Comparison of ENCODE assay signal across 1 cellular context in genomic region chr9:133121200-133122166, GRCh38.
TF ChIP-seq lines count a peak whose summit lies in the region.

RALGDS (minus strand) TSS chr9:133121240; CDS start chr9:133121154, 86 bp downstream.

TF ChIP-seq in GM12878, 131 proteins besides CTCF, POLR2A, EP300 and RAD21 (continued from another document and continues in another):
- TF ChIP-seq ZBED1 (IDR thresholded peaks at IDR 0.05; ENCODE audit: borderline replicate concordance) (no peak), ZNF622 (IDR thresholded peaks at IDR 0.05) (no peak), HDAC2 (IDR thresholded peaks at IDR 0.05) (no peak), RBBP5 (conservative IDR thresholded peaks at IDR 0.05) (no peak), ZNF207 (IDR thresholded peaks at IDR 0.05; ENCODE audit: borderline replicate concordance) (peak; percentile 34; the same call in 1 of the 2 replicates), ATF2 (IDR thresholded peaks at IDR 0.05; ENCODE audit: low read length) (no peak), ATF3 (IDR thresholded peaks at IDR 0.05; ENCODE audit: borderline replicate concordance, extremely low read depth, low read depth, low read length) (peak; percentile 3; the same call in 1 of the 2 replicates), POLR2AphosphoS5 (IDR thresholded peaks at IDR 0.05; ENCODE audit: low read length) (no peak), ZBTB11 (CRISPR knock-in tag; IDR thresholded peaks at IDR 0.05) (no peak), ASH2L (IDR thresholded peaks at IDR 0.05; ENCODE audit: borderline replicate concordance, low read depth) (no peak), SRF (IDR thresholded peaks at IDR 0.05; ENCODE audit: low read depth in 2 of 2, low read length in 2 of 2) (no peak), ZNF687 (IDR thresholded peaks at IDR 0.05) (peak; percentile 20; the same call in 1 of the 2 replicates), NR2F1 (conservative IDR thresholded peaks at IDR 0.05) (0 out of 2 replicates have a peak, but pooled peaks have one; percentile 37), REST (IDR thresholded peaks at IDR 0.05; ENCODE audit: low read depth, low read length) (no peak), TCF7 (IDR thresholded peaks at IDR 0.05; ENCODE audit: borderline replicate concordance) (no peak), ELK1 (IDR thresholded peaks at IDR 0.05; ENCODE audit: low read depth, low read length) (no peak), TCF3 (IDR thresholded peaks at IDR 0.05; ENCODE audit: borderline replicate concordance, insufficient read depth, low read depth, low read length) (no peak), CHD2 (IDR thresholded peaks at IDR 0.05; ENCODE audit: borderline replicate concordance, low read depth, low read length) (no peak), HDAC6 (IDR thresholded peaks at IDR 0.05; ENCODE audit: unreplicated experiment) (no peak), JUND (IDR thresholded peaks at IDR 0.05; ENCODE audit: low read depth, low read length) (no peak), USF1 (IDR thresholded peaks at IDR 0.05; ENCODE audit: borderline replicate concordance, extremely low read length, insufficient read depth, low read depth, low read length) (no peak), SPI1 (IDR thresholded peaks at IDR 0.05; ENCODE audit: borderline replicate concordance, insufficient read depth, low read depth, low read length) (peak; percentile 72; the same call in 1 of the 2 replicates), EGR1 (IDR thresholded peaks at IDR 0.05; ENCODE audit: borderline replicate concordance in 1 of 2, low read depth in 2 of 2, low read length in 2 of 2) (no peak), SKIL (IDR thresholded peaks at IDR 0.05; ENCODE audit: low read depth, poor library complexity, severe bottlenecking) (no peak), GABPA (IDR thresholded peaks at IDR 0.05; ENCODE audit: low read depth) (no peak), PAX5 (IDR thresholded peaks at IDR 0.05; ENCODE audit: borderline replicate concordance, low read depth, low read length) (no peak), BCL11A (IDR thresholded peaks at IDR 0.05; ENCODE audit: low read depth, low read length) (no peak), HCFC1 (IDR thresholded peaks at IDR 0.05; ENCODE audit: low read length) (0 out of 2 replicates have a peak, but pooled peaks have one; percentile 11), NFXL1 (IDR thresholded peaks at IDR 0.05; ENCODE audit: borderline replicate concordance) (no peak), NR2C1 (IDR thresholded peaks at IDR 0.05) (no peak), HDGF (IDR thresholded peaks at IDR 0.05) (peak; percentile 87), BCLAF1 (IDR thresholded peaks at IDR 0.05) (no peak), MYC (IDR thresholded peaks at IDR 0.05; ENCODE audit: insufficient read depth, insufficient read length, insufficient replicate concordance, low read length, severe bottlenecking) (no peak), BCL3 (IDR thresholded peaks at IDR 0.05; ENCODE audit: borderline replicate concordance, insufficient read depth, low read depth, low read length, poor library complexity, severe bottlenecking) (no peak), STAT1 (conservative IDR thresholded peaks at IDR 0.05) (no peak), SMARCA5 (IDR thresholded peaks at IDR 0.05) (peak; percentile 73), POLR2AphosphoS2 (IDR thresholded peaks at IDR 0.05; ENCODE audit: low read depth, low read length) (no peak), SREBF2 (IDR thresholded peaks at IDR 0.05; ENCODE audit: low read length) (no peak)
